8 cellular contexts compared by ENCODE assay signal in the genomic region with DNA sequence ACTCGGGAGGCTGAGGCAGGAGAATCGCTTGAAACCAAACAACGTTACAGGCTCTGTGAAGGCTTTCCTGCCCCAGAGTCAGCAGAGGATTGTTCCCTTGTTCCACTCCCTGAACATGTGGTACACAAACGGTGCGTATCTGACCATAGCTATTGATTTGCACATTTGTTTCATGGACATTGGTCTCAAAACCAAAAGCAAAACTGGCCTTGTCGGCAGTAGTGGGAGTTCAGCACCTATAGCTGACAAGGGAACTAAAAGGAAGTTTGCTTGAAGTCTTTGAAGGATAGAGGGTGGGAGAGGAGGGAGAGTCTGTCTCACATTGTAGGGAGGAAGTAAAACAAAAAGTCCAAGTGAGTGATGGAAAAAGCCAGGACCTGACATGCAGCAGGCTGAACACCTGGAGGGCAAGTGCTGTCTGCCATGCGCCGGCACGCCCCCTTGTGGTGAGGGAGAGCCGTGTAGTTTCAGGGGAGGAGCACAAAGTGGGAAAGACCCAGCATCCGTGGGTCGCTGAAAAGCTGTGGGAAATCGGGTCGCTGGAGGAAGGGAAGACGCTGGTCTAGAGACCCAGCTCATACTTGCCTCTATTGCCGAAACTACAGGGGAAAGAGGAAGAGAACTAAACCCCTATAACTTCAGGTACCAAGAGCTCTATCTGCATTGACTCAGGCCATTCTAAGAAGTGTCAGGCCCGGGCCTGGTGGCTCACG. TPM values are rescaled to one million over a fixed set of nuclear protein-coding genes. Genes with fewer than 3 reads are reported as not detected.
DNase-seq lines count a peak whose midpoint lies in the region; ATAC-seq lines count a peak whose summit lies in the region.

No MANE protein-coding gene starts in this region.

- no peaks in the 10 kb centered on the region for H3K9me3 Mint-ChIP-seq in activated CD4-positive, alpha-beta memory T cell treated with anti-CD3 and anti-CD28 coated beads, Interleukin-2, amount 10 ng/mL, durations not matched to agents 7 days and 5 days

- peak; percentile 78 for ATAC-seq in HG03354 (IDR thresholded peaks at IDR 0.05; ENCODE audit: poor library complexity, severe bottlenecking, unreplicated experiment)

- no peaks in the 10 kb centered on the region for H3K27me3 Mint-ChIP-seq in activated CD4-positive, alpha-beta memory T cell treated with anti-CD3 and anti-CD28 coated beads, Interleukin-2, amount 10 ng/mL, durations not matched to agents 7 days and 5 days

- peaks cover 6% of the 10 kb centered on the region for H3K36me3 Mint-ChIP-seq in activated CD4-positive, alpha-beta memory T cell treated with anti-CD3 and anti-CD28 coated beads, Interleukin-2, amount 10 ng/mL, durations not matched to agents 7 days and 5 days (ENCODE audit: low read depth)

- CTCF ChIA-PET in activated CD4-positive, alpha-beta memory T cell treated with anti-CD3 and anti-CD28 coated beads, Interleukin-2, amount 10 ng/mL, durations not matched to agents 7 days and 5 days (lab: Charles Lee), result interaction anchor here (0.7 to 2.9 kb wide), 31 partner anchors 8 to 205 kb away, joined by 3 to 26 read pairs (median 5); no protein-coding TSS in a partner anchor

- H3K23ac ChIP-seq in mesendoderm (ENCODE audit: low read length), result no peak overlapping the region

- no peaks in the 10 kb centered on the region for H3K27me3 ChIP-seq in mesendoderm (ENCODE audit: insufficient read depth, low read length, poor library complexity)

- H2BK5ac ChIP-seq in mesendoderm (ENCODE audit: low read length), result no peak overlapping the region

- H4K5ac ChIP-seq in mesendoderm (ENCODE audit: low read length), result no peak overlapping the region

- H3K27ac ChIP-seq in mesendoderm (ENCODE audit: low read depth, low read length), result no peak overlapping the region

- H3K79me1 ChIP-seq in mesendoderm (ENCODE audit: low read length), result no peaks in the 10 kb centered on the region

- peaks cover 13% of the 10 kb centered on the region for H3K4me1 Mint-ChIP-seq in activated CD4-positive, alpha-beta memory T cell treated with anti-CD3 and anti-CD28 coated beads, Interleukin-2, amount 10 ng/mL, durations not matched to agents 7 days and 5 days

- no peak overlapping the region for H3K18ac ChIP-seq in mesendoderm (ENCODE audit: low read length)

- peaks cover 3% of the 10 kb centered on the region for H3K4me1 ChIP-seq in mesendoderm (ENCODE audit: control insufficient read depth, low read depth, low read length)

- DNase-seq in C1 segment of cervical spinal cord (lab: John Stamatoyannopoulos, UW), result peak in 10 of 14 donors; percentile 5 to 62 (median 24)
- peak; percentile 53 for DNase-seq in GM19240 (ENCODE audit: insufficient read length, low spot score)
- DNase-seq in NCI-H526 treated with DMSO at 0.1 percent for 48 hours (lab: John Stamatoyannopoulos, UW), result peak; percentile 13
- DNase-seq in activated CD4-positive, alpha-beta memory T cell treated with anti-CD3 and anti-CD28 coated beads, Interleukin-2, amount 10 ng/mL, durations not matched to agents 7 days and 5 days, result peak; percentile 81
- DNase-seq in ecto neural progenitor cell (ENCODE audit: low spot score), result peak; percentile 85
- peak; percentile 86 for DNase-seq in mesendoderm
- DNase-seq in stimulated activated CD8-positive, alpha-beta memory T cell treated with anti-CD3 and anti-CD28 coated beads, Interleukin-2, amount 100 ng/mL, for 48 hours (ENCODE audit: low read depth in 2 of 2), result peak; percentile 75 to 82

- no peak overlapping the region for H3K27ac Mint-ChIP-seq in activated CD4-positive, alpha-beta memory T cell treated with anti-CD3 and anti-CD28 coated beads, Interleukin-2, amount 10 ng/mL, durations not matched to agents 7 days and 5 days

- H4K8ac ChIP-seq in mesendoderm (ENCODE audit: low read depth, low read length), result no peak overlapping the region

- H3K79me2 ChIP-seq in mesendoderm (ENCODE audit: control insufficient read depth, insufficient read depth, low read length), result no peaks in the 10 kb centered on the region

- no peak overlapping the region for H3K56ac ChIP-seq in mesendoderm (ENCODE audit: low read length)

- no peak overlapping the region for H3K4ac ChIP-seq in mesendoderm (ENCODE audit: low read depth, low read length)

- POLR2A ChIA-PET in activated CD4-positive, alpha-beta memory T cell treated with anti-CD3 and anti-CD28 coated beads, Interleukin-2, amount 10 ng/mL, durations not matched to agents 7 days and 5 days (lab: Charles Lee), result interaction anchor here (0.9 to 2.2 kb wide), 3 partner anchors 54 to 59 kb away, joined by 3 to 7 read pairs (median 7); a partner anchor contains a TSS

- H3K4me3 Mint-ChIP-seq in activated CD4-positive, alpha-beta memory T cell treated with anti-CD3 and anti-CD28 coated beads, Interleukin-2, amount 10 ng/mL, durations not matched to agents 7 days and 5 days, result no peak overlapping the region

- H3K9ac ChIP-seq in mesendoderm (ENCODE audit: low read length), result no peak overlapping the region

- no peak overlapping the region for H2AK5ac ChIP-seq in mesendoderm (ENCODE audit: low read length)

- peaks cover 8% of the 10 kb centered on the region for H3K36me3 ChIP-seq in mesendoderm (ENCODE audit: control insufficient read depth, insufficient read depth, low read length)

- WGBS in mesendoderm (ENCODE audit: extremely low coverage, insufficient coverage, low lambda C conversion rate), result no CpG with 5 or more reads among the region's 18 CpGs

- H3K4me2 ChIP-seq in mesendoderm (ENCODE audit: low read length), result no peak overlapping the region

- H2BK15ac ChIP-seq in mesendoderm (replicated peaks; ENCODE audit: low read depth), result no peak overlapping the region

- H2BK120ac ChIP-seq in mesendoderm (ENCODE audit: low read depth, low read length), result no peak overlapping the region

- H3K4me3 ChIP-seq in mesendoderm (ENCODE audit: low read length), result no peak overlapping the region

RNA-seq across cellular contexts. Expression of a gene that starts 58.0 kb away (rescaled TPM):
- total RNA-seq in activated CD4-positive, alpha-beta memory T cell treated with anti-CD3 and anti-CD28 coated beads, Interleukin-2, amount 10 ng/mL, durations not matched to agents 7 days and 5 days, result 10 to 100 TPM; 89.4 to 91.0 TPM
- polyA plus RNA-seq in mesendoderm (2013, experiment 1 of 2), result 172 TPM
- 180 TPM for polyA plus RNA-seq in mesendoderm (2013, experiment 2 of 2)

Comparison
In these comparisons a context has a peak if more than half of its experiments do, and no peak if none do; other contexts are left out.
1. DNase-seq: peak in every context shown above with its lines; median percentile 86 in mesendoderm; 85 in ecto neural progenitor cell; 81 in activated CD4-positive, alpha-beta memory T cell treated with anti-CD3 and anti-CD28 coated beads, Interleukin-2, amount 10 ng/mL, durations not matched to agents 7 days and 5 days; 78 in stimulated activated CD8-positive, alpha-beta memory T cell treated with anti-CD3 and anti-CD28 coated beads, Interleukin-2, amount 100 ng/mL, for 48 hours; 53 in GM19240; 24 in C1 segment of cervical spinal cord; 13 in NCI-H526 treated with DMSO at 0.1 percent for 48 hours.